ENCODE assay signal across 2 cellular contexts in the genomic region with DNA sequence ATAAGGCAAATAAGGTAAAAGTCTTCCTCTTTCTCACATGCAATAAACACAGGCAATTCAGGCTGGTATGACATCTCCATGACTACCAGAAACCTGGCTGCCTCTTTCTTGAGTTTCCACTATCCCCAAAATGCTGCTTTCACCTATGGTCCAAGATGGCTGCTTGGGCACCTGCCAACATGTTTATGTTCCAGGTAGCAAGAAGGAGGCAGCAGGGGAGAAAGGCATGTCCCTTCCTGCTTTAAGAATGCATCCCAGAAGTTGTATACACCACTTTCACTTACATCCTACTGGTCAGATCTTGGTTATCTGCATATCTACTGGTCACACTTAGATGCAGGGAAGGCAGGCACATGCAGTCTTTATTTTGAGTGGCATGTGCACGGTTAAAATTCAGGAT.
TF ChIP-seq lines count a peak whose summit lies in the region.

No MANE protein-coding gene starts in this region.

TF ChIP-seq in GM23338, 12 proteins besides CTCF, POLR2A, EP300 and RAD21:
- TF ChIP-seq, protein P1, sequence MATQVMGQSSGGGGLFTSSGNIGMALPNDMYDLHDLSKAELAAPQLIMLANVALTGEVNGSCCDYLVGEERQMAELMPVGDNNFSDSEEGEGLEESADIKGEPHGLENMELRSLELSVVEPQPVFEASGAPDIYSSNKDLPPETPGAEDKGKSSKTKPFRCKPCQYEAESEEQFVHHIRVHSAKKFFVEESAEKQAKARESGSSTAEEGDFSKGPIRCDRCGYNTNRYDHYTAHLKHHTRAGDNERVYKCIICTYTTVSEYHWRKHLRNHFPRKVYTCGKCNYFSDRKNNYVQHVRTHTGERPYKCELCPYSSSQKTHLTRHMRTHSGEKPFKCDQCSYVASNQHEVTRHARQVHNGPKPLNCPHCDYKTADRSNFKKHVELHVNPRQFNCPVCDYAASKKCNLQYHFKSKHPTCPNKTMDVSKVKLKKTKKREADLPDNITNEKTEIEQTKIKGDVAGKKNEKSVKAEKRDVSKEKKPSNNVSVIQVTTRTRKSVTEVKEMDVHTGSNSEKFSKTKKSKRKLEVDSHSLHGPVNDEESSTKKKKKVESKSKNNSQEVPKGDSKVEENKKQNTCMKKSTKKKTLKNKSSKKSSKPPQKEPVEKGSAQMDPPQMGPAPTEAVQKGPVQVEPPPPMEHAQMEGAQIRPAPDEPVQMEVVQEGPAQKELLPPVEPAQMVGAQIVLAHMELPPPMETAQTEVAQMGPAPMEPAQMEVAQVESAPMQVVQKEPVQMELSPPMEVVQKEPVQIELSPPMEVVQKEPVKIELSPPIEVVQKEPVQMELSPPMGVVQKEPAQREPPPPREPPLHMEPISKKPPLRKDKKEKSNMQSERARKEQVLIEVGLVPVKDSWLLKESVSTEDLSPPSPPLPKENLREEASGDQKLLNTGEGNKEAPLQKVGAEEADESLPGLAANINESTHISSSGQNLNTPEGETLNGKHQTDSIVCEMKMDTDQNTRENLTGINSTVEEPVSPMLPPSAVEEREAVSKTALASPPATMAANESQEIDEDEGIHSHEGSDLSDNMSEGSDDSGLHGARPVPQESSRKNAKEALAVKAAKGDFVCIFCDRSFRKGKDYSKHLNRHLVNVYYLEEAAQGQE (IDR thresholded peaks at IDR 0.05; ENCODE audit: unreplicated experiment) = no peak
- TF ChIP-seq STAT1 (IDR thresholded peaks at IDR 0.05; ENCODE audit: unreplicated experiment) (no peak), NANOG (IDR thresholded peaks at IDR 0.05; ENCODE audit: borderline replicate concordance) (no peak)

TF ChIP-seq in H1, 55 proteins besides CTCF, POLR2A, EP300 and RAD21:
- no peak for TF ChIP-seq JUND (IDR thresholded peaks at IDR 0.05; ENCODE audit: low read length)
- TF ChIP-seq HDAC6 (IDR thresholded peaks at IDR 0.05; ENCODE audit: low read depth, low read length) = no peak
- TF ChIP-seq SP2 (IDR thresholded peaks at IDR 0.05; ENCODE audit: low read length) = no peak
- TF ChIP-seq SIN3A (conservative IDR thresholded peaks at IDR 0.05 in 1 of 2, IDR thresholded peaks at IDR 0.05 in 1 of 2; ENCODE audit: low read depth in 1 of 2, low read length in 2 of 2) = no peak
- no peak for TF ChIP-seq CBX8 (IDR thresholded peaks at IDR 0.05; ENCODE audit: borderline replicate concordance, low read depth, low read length)
